Comparison of ENCODE assay signal across 8 cellular contexts in genomic region chr7:12687213-12688171, GRCh38. TPM values are rescaled to one million over a fixed set of nuclear protein-coding genes. Genes with fewer than 3 reads are reported as not detected.
DNase-seq lines count a peak whose midpoint lies in the region; ATAC-seq and TF ChIP-seq lines count a peak whose summit lies in the region.

Gene ARL4A, plus strand, starts transcription at chr7:12687633. Its CDS starts 622 bp downstream, at chr7:12688255.

- intact Hi-C loops in left ventricle myocardium inferior (cut with micrococcal nuclease) = loop anchor here (5.0 kb wide), 1 partner anchor 490 kb away; no protein-coding TSS in a partner anchor
- intact Hi-C loops in posterior vena cava (cut with DNase I) = no loop called here

- H3K4me1 ChIP-seq in left ventricle myocardium inferior (peaks cover 42% of the 10 kb centered on the region), upper lobe of left lung (peaks cover 6 to 16% (median 14%) of the 10 kb centered on the region in 4 donors)

- WGBS in upper lobe of left lung, 2 donors = 3 to 7% methylated on average over 24 to 46 of the region's 51 CpGs

- in situ Hi-C loops in GM13976 (cut with MboI; ENCODE audit: low sequenced_read_pairs, unreplicated experiment) = no loop called here

- DNase-seq in GM13976 (ENCODE audit: low spot score) (peak; percentile 80), NCI-H146 (lab: John Stamatoyannopoulos, UW) (peak; percentile 99), T-helper 2 cell (peak; percentile 60 to 95 (median 79)), left ventricle myocardium inferior (peak; percentile 99), posterior vena cava (ENCODE audit: low spot score) (peak; percentile 99), upper lobe of left lung (peak; percentile 94 to 99)

- peak in 3 of 4 donors; percentile 68 to 95 (median 69) for TF ChIP-seq POLR2A in upper lobe of left lung (IDR thresholded peaks at IDR 0.05)

- no peaks in the 10 kb centered on the region for H3K9me3 ChIP-seq in left ventricle myocardium inferior (replicated peaks)
- no peaks in the 10 kb centered on the region for H3K9me3 ChIP-seq in upper lobe of left lung

- TF ChIP-seq EP300 in upper lobe of left lung (IDR thresholded peaks at IDR 0.05) = no peak

- TF ChIP-seq CTCF in GM13976 (IDR thresholded peaks at IDR 0.05; ENCODE audit: borderline replicate concordance, control extremely low read depth, extremely low read depth, insufficient read depth, missing control alignments) (peak; percentile 54), left ventricle myocardium inferior (IDR thresholded peaks at IDR 0.05; ENCODE audit: borderline replicate concordance) (no peak), upper lobe of left lung (IDR thresholded peaks at IDR 0.05) (peak in 2 of 6 experiments; percentile 41 to 71)

- ATAC-seq in HG02852 (IDR thresholded peaks at IDR 0.05; ENCODE audit: unreplicated experiment) (peak; percentile 80), upper lobe of left lung (ENCODE audit: low FRiP score in 2 of 2) (peak; percentile 95 to 97)

- H3K4me3 ChIP-seq in left ventricle myocardium inferior = peak within 1 kb of the TSS; percentile 89
- peak within 1 kb of the TSS; percentile 69 to 96 (median 92) for H3K4me3 ChIP-seq in upper lobe of left lung

- no peaks in the 10 kb centered on the region for H3K27me3 ChIP-seq in left ventricle myocardium inferior (ENCODE audit: low read depth)
- no peaks in the 10 kb centered on the region for H3K27me3 ChIP-seq in upper lobe of left lung

- H3K36me3 ChIP-seq in left ventricle myocardium inferior = no peaks in the 10 kb centered on the region
- H3K36me3 ChIP-seq in upper lobe of left lung = no peaks in the 10 kb centered on the region

- H3K27ac ChIP-seq in angular gyrus (ENCODE audit: low read depth, low read length) = peak within 1 kb of the TSS; percentile 66
- H3K27ac ChIP-seq in left ventricle myocardium inferior (replicated peaks) = peak within 1 kb of the TSS; percentile 91
- H3K27ac ChIP-seq in upper lobe of left lung = peak within 1 kb of the TSS; percentile 88 to 93 (median 90)

RNA-seq across cellular contexts. Expression of gene ARL4A, which starts in this region (rescaled TPM):
- 11.5 TPM for total RNA-seq in left ventricle myocardium inferior
- total RNA-seq in posterior vena cava = 10 to 100 TPM; 23.9 TPM
- 10 to 100 TPM in 4 of 6 donors, 1 to 10 TPM in 2; 5.9 to 47.5 (median 30.5) TPM for total RNA-seq in upper lobe of left lung

Comparison
In these comparisons a context has a peak if more than half of its experiments do, and no peak if none do; other contexts are left out.
1. Peak in every context shown above with its lines: DNase-seq, ATAC-seq, H3K4me3 ChIP-seq and H3K27ac ChIP-seq.